1 cellular context compared by ENCODE assay signal in the genomic region with DNA sequence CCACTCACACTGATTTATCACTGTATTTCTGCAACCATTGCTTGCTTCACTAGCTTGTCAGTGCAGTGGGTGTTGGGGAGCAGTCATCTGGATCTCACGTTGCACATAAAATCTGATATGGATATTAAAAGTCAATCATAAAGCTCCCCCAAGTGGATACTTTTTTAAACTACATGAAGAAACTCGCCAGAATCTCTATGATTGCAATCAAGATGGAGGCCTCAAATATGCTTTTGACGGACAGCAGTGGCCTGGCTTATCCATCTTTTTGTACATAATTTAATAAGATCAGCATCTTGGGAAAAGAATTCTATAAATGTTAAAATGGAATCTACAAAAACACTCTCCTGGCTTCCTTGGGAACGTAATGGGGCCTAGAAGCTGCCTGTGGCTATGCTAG.
TF ChIP-seq lines count a peak whose summit lies in the region.

No MANE protein-coding gene starts in this region.

TF ChIP-seq in K562, 482 proteins besides CTCF, POLR2A, EP300 and RAD21 (continued from another document):
- TF ChIP-seq ARID3A (IDR thresholded peaks at IDR 0.05; ENCODE audit: borderline replicate concordance, low read depth, low read length) = 0 out of 2 replicates have a peak, but pooled peaks have one; percentile 30
- TF ChIP-seq, protein P1, sequence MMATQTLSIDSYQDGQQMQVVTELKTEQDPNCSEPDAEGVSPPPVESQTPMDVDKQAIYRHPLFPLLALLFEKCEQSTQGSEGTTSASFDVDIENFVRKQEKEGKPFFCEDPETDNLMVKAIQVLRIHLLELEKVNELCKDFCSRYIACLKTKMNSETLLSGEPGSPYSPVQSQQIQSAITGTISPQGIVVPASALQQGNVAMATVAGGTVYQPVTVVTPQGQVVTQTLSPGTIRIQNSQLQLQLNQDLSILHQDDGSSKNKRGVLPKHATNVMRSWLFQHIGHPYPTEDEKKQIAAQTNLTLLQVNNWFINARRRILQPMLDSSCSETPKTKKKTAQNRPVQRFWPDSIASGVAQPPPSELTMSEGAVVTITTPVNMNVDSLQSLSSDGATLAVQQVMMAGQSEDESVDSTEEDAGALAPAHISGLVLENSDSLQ (IDR thresholded peaks at IDR 0.05) = peak; percentile 20; the same call in 1 of the 2 replicates
TF ChIP-seq in K562: peak in this region for 2.
